Comparison of ENCODE assay signal across 1 cellular context in the genomic region with DNA sequence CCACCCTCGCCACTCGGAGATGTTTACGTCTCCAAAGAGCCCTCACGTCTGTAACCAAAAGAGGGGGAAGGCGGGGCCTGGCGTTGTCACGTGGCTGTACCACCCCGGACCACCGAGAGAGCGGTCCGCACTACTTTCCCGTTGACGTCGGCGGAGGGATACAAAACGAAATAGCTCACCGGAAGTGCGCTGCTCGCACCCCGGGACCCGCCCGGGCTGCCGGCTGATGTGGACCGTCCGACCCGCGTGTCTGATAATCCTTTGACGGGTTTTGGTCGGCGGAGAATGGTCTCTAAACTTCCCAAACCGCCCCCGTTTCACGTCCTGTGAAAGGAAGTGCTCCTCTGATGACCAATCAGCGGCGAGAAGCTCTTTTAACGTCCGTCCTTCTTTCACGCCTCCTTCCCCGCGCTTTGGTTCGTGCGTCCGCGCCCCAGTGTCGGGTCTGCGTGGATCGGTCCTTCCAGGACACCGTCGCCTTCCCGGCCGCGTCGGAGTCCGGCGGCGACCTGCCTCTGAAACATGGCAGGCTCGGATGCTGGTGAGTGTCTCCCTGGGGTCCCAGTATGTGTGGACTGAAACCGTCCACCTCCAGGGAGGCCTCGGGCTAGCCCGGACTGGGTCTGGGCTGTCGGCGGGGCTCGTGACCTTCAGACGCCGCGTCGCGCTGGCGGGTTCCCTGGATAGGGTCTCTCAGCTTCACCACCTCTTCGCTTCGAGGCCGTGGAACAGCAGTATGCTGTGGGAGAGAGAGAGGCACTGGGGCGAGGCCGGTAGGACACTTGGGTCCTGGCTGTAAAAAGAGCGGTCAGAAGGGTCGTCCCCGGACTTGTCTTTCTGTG.
TF ChIP-seq lines count a peak whose summit lies in the region.

A gene with protein sequence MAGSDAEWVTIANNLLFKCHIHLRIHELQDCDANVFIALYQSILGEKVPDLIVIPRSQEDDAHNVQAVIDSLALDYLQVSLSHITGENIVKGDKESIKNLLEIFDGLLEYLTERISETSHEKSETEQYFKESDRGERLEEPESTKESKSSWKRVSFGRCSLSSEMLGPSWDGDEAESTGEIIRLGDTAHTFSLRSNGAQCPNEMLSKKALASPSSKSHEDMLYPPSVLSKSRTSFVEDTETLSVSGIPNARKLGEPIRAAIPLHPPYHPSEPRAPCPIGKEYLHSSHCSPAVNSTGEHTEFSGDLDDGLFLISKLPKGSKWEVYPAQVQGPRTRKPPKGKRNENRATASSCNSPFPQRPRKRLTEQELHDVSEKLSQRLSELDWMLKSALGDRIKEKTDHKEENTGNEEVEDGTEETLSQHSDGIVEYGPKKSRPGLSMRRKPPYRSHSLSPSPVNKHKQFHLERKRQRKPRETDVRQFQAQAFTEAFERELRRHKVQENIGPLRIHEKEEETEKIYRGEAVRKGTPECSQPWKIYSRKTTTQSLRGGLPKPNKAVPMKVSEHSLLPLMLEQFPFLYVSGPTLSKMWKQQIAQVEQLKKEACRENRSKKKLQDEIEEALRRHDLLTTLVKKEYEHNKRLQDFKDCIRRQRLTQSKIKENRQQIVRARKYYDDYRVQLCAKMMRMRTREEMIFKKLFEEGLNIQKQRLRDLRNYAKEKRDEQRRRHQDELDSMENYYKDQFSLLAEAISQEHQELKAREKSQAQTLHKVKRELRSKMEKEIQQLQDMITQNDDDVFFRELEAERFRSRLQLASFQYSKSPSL (plus strand): TSS at position 402 of the 842 bp plus-strand sequence. CDS start 121 bp downstream, at position 523.

TF ChIP-seq in K562, 482 proteins besides CTCF, POLR2A, EP300 and RAD21 (continued from another document and continues in another):
- TF ChIP-seq, protein P1, sequence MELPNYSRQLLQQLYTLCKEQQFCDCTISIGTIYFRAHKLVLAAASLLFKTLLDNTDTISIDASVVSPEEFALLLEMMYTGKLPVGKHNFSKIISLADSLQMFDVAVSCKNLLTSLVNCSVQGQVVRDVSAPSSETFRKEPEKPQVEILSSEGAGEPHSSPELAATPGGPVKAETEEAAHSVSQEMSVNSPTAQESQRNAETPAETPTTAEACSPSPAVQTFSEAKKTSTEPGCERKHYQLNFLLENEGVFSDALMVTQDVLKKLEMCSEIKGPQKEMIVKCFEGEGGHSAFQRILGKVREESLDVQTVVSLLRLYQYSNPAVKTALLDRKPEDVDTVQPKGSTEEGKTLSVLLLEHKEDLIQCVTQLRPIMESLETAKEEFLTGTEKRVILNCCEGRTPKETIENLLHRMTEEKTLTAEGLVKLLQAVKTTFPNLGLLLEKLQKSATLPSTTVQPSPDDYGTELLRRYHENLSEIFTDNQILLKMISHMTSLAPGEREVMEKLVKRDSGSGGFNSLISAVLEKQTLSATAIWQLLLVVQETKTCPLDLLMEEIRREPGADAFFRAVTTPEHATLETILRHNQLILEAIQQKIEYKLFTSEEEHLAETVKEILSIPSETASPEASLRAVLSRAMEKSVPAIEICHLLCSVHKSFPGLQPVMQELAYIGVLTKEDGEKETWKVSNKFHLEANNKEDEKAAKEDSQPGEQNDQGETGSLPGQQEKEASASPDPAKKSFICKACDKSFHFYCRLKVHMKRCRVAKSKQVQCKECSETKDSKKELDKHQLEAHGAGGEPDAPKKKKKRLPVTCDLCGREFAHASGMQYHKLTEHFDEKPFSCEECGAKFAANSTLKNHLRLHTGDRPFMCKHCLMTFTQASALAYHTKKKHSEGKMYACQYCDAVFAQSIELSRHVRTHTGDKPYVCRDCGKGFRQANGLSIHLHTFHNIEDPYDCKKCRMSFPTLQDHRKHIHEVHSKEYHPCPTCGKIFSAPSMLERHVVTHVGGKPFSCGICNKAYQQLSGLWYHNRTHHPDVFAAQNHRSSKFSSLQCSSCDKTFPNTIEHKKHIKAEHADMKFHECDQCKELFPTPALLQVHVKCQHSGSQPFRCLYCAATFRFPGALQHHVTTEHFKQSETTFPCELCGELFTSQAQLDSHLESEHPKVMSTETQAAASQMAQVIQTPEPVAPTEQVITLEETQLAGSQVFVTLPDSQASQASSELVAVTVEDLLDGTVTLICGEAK (IDR thresholded peaks at IDR 0.05) = peak; percentile 91
- TF ChIP-seq, protein P1 (CRISPR knock-in tag; IDR thresholded peaks at IDR 0.05) = 0 out of 2 replicates have a peak, but pooled peaks have one; percentile 29
- TF ChIP-seq, protein P2, sequence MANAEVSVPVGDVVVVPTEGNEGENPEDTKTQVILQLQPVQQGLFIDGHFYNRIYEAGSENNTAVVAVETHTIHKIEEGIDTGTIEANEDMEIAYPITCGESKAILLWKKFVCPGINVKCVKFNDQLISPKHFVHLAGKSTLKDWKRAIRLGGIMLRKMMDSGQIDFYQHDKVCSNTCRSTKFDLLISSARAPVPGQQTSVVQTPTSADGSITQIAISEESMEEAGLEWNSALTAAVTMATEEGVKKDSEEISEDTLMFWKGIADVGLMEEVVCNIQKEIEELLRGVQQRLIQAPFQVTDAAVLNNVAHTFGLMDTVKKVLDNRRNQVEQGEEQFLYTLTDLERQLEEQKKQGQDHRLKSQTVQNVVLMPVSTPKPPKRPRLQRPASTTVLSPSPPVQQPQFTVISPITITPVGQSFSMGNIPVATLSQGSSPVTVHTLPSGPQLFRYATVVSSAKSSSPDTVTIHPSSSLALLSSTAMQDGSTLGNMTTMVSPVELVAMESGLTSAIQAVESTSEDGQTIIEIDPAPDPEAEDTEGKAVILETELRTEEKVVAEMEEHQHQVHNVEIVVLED (CRISPR knock-in tag; IDR thresholded peaks at IDR 0.05) = peak; percentile 84
- TF ChIP-seq, protein P3, sequence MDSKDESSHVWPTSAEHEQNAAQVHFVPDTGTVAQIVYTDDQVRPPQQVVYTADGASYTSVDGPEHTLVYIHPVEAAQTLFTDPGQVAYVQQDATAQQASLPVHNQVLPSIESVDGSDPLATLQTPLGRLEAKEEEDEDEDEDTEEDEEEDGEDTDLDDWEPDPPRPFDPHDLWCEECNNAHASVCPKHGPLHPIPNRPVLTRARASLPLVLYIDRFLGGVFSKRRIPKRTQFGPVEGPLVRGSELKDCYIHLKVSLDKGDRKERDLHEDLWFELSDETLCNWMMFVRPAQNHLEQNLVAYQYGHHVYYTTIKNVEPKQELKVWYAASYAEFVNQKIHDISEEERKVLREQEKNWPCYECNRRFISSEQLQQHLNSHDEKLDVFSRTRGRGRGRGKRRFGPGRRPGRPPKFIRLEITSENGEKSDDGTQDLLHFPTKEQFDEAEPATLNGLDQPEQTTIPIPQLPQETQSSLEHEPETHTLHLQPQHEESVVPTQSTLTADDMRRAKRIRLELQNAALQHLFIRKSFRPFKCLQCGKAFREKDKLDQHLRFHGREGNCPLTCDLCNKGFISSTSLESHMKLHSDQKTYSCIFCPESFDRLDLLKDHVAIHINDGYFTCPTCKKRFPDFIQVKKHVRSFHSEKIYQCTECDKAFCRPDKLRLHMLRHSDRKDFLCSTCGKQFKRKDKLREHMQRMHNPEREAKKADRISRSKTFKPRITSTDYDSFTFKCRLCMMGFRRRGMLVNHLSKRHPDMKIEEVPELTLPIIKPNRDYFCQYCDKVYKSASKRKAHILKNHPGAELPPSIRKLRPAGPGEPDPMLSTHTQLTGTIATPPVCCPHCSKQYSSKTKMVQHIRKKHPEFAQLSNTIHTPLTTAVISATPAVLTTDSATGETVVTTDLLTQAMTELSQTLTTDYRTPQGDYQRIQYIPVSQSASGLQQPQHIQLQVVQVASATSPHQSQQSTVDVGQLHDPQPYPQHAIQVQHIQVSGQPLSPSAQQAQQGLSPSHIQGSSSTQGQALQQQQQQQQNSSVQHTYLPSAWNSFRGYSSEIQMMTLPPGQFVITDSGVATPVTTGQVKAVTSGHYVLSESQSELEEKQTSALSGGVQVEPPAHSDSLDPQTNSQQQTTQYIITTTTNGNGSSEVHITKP (IDR thresholded peaks at IDR 0.05; ENCODE audit: partially characterized antibody) = peak; percentile 80
- no peak for TF ChIP-seq XRCC5 (IDR thresholded peaks at IDR 0.05; ENCODE audit: low read depth, low read length)
- TF ChIP-seq ATF7 (IDR thresholded peaks at IDR 0.05) = no peak; the same call in 1 of the 2 replicates
- TF ChIP-seq KDM5B (IDR thresholded peaks at IDR 0.05; ENCODE audit: insufficient replicate concordance, low read depth, low read length) = peak; percentile 65
- TF ChIP-seq ZFP36 (IDR thresholded peaks at IDR 0.05; ENCODE audit: low read depth, low read length, partially characterized antibody) = no peak
- TF ChIP-seq KLF6 (CRISPR knock-in tag; IDR thresholded peaks at IDR 0.05; ENCODE audit: borderline replicate concordance) = peak; percentile 73; the same call in 1 of the 2 replicates
- TF ChIP-seq SAP30 (IDR thresholded peaks at IDR 0.05; ENCODE audit: borderline replicate concordance, insufficient read depth, low read depth, low read length, poor library complexity, severe bottlenecking) = peak; percentile 84
- no peak; the same call in 1 of the 2 replicates for TF ChIP-seq BACH1 (tag; IDR thresholded peaks at IDR 0.05)
- TF ChIP-seq, protein P4, sequence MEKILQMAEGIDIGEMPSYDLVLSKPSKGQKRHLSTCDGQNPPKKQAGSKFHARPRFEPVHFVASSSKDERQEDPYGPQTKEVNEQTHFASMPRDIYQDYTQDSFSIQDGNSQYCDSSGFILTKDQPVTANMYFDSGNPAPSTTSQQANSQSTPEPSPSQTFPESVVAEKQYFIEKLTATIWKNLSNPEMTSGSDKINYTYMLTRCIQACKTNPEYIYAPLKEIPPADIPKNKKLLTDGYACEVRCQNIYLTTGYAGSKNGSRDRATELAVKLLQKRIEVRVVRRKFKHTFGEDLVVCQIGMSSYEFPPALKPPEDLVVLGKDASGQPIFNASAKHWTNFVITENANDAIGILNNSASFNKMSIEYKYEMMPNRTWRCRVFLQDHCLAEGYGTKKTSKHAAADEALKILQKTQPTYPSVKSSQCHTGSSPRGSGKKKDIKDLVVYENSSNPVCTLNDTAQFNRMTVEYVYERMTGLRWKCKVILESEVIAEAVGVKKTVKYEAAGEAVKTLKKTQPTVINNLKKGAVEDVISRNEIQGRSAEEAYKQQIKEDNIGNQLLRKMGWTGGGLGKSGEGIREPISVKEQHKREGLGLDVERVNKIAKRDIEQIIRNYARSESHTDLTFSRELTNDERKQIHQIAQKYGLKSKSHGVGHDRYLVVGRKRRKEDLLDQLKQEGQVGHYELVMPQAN (IDR thresholded peaks at IDR 0.05; ENCODE audit: borderline replicate concordance) = peak; percentile 82
- peak; percentile 73 for TF ChIP-seq ZNF263 (CRISPR knock-in tag; IDR thresholded peaks at IDR 0.05; ENCODE audit: borderline replicate concordance)
- TF ChIP-seq MCM3 (IDR thresholded peaks at IDR 0.05) = no peak
- TF ChIP-seq CHD1 (IDR thresholded peaks at IDR 0.05; ENCODE audit: low read length) = peak; percentile 92
- no peak for TF ChIP-seq POU5F1 (IDR thresholded peaks at IDR 0.05; ENCODE audit: borderline replicate concordance, low read depth, low read length, partially characterized antibody)
- TF ChIP-seq, protein P5, sequence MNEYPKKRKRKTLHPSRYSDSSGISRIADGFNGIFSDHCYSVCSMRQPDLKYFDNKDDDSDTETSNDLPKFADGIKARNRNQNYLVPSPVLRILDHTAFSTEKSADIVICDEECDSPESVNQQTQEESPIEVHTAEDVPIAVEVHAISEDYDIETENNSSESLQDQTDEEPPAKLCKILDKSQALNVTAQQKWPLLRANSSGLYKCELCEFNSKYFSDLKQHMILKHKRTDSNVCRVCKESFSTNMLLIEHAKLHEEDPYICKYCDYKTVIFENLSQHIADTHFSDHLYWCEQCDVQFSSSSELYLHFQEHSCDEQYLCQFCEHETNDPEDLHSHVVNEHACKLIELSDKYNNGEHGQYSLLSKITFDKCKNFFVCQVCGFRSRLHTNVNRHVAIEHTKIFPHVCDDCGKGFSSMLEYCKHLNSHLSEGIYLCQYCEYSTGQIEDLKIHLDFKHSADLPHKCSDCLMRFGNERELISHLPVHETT (CRISPR knock-in tag; conservative IDR thresholded peaks at IDR 0.05 in 1 of 2, IDR thresholded peaks at IDR 0.05 in 1 of 2) = peak in 1 of 2 experiments; percentile 85; a peak in 2 of 4 replicates
- peak; percentile 70; the same call in 1 of the 2 replicates for TF ChIP-seq KAT7 (CRISPR knock-in tag; IDR thresholded peaks at IDR 0.05; ENCODE audit: borderline replicate concordance)
- TF ChIP-seq, protein P6, sequence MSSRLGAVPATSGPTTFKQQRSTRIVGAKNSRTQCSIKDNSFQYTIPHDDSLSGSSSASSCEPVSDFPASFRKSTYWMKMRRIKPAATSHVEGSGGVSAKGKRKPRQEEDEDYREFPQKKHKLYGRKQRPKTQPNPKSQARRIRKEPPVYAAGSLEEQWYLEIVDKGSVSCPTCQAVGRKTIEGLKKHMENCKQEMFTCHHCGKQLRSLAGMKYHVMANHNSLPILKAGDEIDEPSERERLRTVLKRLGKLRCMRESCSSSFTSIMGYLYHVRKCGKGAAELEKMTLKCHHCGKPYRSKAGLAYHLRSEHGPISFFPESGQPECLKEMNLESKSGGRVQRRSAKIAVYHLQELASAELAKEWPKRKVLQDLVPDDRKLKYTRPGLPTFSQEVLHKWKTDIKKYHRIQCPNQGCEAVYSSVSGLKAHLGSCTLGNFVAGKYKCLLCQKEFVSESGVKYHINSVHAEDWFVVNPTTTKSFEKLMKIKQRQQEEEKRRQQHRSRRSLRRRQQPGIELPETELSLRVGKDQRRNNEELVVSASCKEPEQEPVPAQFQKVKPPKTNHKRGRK (tag; IDR thresholded peaks at IDR 0.05) = no peak
- TF ChIP-seq MTA3 (IDR thresholded peaks at IDR 0.05; ENCODE audit: borderline replicate concordance) = peak; percentile 34
- 0 out of 2 replicates have a peak, but pooled peaks have one; percentile 45 for TF ChIP-seq DMBX1 (CRISPR knock-in tag; IDR thresholded peaks at IDR 0.05; ENCODE audit: borderline replicate concordance)
